8 cellular contexts compared by ENCODE assay signal in the genomic region with DNA sequence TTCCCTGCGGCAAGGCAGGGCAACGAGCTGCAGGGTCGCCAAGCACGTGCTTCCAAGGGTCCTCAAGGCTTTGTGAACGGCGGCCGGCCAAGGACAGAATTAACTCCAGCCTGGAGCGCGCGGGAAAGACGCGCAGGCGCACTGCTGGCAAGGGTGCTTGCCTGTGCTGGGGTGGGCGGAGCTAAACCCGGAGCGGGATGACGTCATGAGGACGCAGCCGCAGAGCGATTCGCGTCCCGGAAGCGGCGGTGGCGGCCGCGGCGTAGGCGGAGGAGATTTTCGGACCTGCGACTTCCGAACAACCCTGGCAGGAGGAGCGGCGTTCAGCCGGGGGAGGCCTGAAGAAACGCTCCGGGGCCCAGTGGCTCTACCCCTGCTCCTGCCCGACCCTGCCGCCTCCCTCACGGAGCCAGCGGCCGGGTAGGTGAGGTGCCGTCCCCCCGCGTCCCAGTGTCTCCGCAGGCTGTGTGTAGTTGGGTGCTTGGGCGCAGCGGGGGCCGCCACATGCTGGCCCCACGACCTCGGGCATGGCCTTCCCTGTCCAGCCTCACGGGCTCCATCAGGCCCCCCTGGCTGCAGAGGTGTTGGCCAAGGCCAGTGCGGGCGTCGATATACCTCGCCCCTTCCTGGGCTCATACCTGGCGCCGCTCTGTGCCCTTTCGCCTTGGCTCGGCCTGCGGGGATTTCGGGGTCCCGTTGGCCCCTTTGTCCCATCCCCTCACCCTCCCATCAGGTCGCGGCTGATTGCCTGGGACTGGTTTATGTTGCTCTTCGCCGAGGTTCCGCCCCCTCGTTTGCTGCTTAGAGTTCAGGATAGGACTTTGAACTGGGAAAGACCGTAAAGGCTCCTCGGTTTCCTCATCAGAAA.
DNase-seq lines count a peak whose midpoint lies in the region; ATAC-seq lines count a peak whose summit lies in the region.

A gene with protein sequence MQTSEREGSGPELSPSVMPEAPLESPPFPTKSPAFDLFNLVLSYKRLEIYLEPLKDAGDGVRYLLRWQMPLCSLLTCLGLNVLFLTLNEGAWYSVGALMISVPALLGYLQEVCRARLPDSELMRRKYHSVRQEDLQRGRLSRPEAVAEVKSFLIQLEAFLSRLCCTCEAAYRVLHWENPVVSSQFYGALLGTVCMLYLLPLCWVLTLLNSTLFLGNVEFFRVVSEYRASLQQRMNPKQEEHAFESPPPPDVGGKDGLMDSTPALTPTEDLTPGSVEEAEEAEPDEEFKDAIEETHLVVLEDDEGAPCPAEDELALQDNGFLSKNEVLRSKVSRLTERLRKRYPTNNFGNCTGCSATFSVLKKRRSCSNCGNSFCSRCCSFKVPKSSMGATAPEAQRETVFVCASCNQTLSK (plus strand): TSS at position 227 of the 868 bp plus-strand sequence. CDS start 1,350 bp downstream, outside the sequence.

- H3K4me2 ChIP-seq in BLaER1 treated with 17β-estradiol and CSF1 and Interleukin-3, amounts not matched to agents 10 nM and 100 nM = peak within 1 kb of the TSS; percentile 88 to 98 (median 96)

- H3K4me1 ChIP-seq in BLaER1 treated with 17β-estradiol and CSF1 and Interleukin-3, amounts not matched to agents 10 nM and 100 nM = peaks cover 49 to 59% (median 55%) of the 10 kb centered on the region in 10 experiments

- peaks cover 35 to 50% (median 47%) of the 10 kb centered on the region in 11 experiments; a peak in 21 of 22 replicates for H4K20me1 ChIP-seq in BLaER1 treated with 17β-estradiol and CSF1 and Interleukin-3, amounts not matched to agents 10 nM and 100 nM

- DNase-seq in NCI-H526 treated with DMSO at 0.1 percent for 48 hours (lab: John Stamatoyannopoulos, UW) (peak; percentile 64), cortex of kidney (lab: John Stamatoyannopoulos, UW) (peak; percentile 62), left kidney (ENCODE audit: low read depth, low spot score) (peak; percentile 98)
- peak; percentile 94 for DNase-seq in activated CD4-positive, alpha-beta T cell treated with anti-CD3 and anti-CD28 coated beads, Interleukin-2, amount 50 U/mL, for 1 hour
- peak; percentile 97 for DNase-seq in stimulated activated CD4-positive, alpha-beta T cell treated with anti-CD3 and anti-CD28 coated beads, Interleukin-1b, Interleukin-23, amount 100 ng/mL, for 48 hours

- peaks cover 21 to 37% (median 27%) of the 10 kb centered on the region in 11 experiments; a peak in 20 of 22 replicates for H3K36me3 ChIP-seq in BLaER1 treated with 17β-estradiol and CSF1 and Interleukin-3, amounts not matched to agents 10 nM and 100 nM

- H3K4me3 ChIP-seq in BLaER1 treated with 17β-estradiol and CSF1 and Interleukin-3, amounts not matched to agents 10 nM and 100 nM = peak within 1 kb of the TSS; percentile 78 to 100 (median 89)

- peak within 1 kb of the TSS; percentile 85 to 95 (median 89) for H3K27ac ChIP-seq in BLaER1 treated with 17β-estradiol and CSF1 and Interleukin-3, amounts not matched to agents 10 nM and 100 nM

- H3K27me3 ChIP-seq in BLaER1 treated with 17β-estradiol and CSF1 and Interleukin-3, amounts not matched to agents 10 nM and 100 nM = no peaks in the 10 kb centered on the region

- peaks cover 0 to 11% (median 5%) of the 10 kb centered on the region in 11 experiments; a peak in 9 of 22 replicates for H3K9me3 ChIP-seq in BLaER1 treated with 17β-estradiol and CSF1 and Interleukin-3, amounts not matched to agents 10 nM and 100 nM (replicated peaks in 1 of 11)

- peak within 1 kb of the TSS; percentile 87 to 97 (median 92) for H3K9ac ChIP-seq in BLaER1 treated with 17β-estradiol and CSF1 and Interleukin-3, amounts not matched to agents 10 nM and 100 nM

- ATAC-seq in GM19324 (IDR thresholded peaks at IDR 0.05; ENCODE audit: low FRiP score, unreplicated experiment) (peak; percentile 88), HG03460 (IDR thresholded peaks at IDR 0.05; ENCODE audit: unreplicated experiment) (peak; percentile 87)

Comparison
In these comparisons a context has a peak if more than half of its experiments do, and no peak if none do; other contexts are left out.
1. Peak in every context shown above with its lines: DNase-seq, ATAC-seq, H3K4me3 ChIP-seq and H3K27ac ChIP-seq.